In genomic region chr13:106118996-106119395, GRCh38 we compare ENCODE assay signal across 27 cellular contexts.
DNase-seq lines count a peak whose midpoint lies in the region; ATAC-seq and TF ChIP-seq lines count a peak whose summit lies in the region.
"Had no signal": no experiment of that assay in that cellular context is flagged by ENCODE, and none has a peak within 500 bp of the region (broad histone marks: within the 10 kb centered on the region; RNA-seq: fewer than 3 reads in every experiment).

No MANE protein-coding gene starts in this region.

- peaks cover 18% of the 10 kb centered on the region for H3K4me1 ChIP-seq in GM23338 (ENCODE audit: insufficient read depth)
- peaks cover 29% of the 10 kb centered on the region for H3K4me1 ChIP-seq in neural progenitor cell
- H3K4me1 ChIP-seq: left lung had no signal

- H3K9me2 ChIP-seq in GM23338 (ENCODE audit: insufficient read depth), result no peaks in the 10 kb centered on the region

- H3K27me3 Mint-ChIP-seq in GM23338 (ENCODE audit: insufficient read depth, low read depth, poor library complexity) (no peaks in the 10 kb centered on the region), MCF 10A (ENCODE audit: insufficient read depth, unreplicated experiment) (no peaks in the 10 kb centered on the region), neural progenitor cell (ENCODE audit: insufficient read depth, low read depth) (peaks cover 5% of the 10 kb centered on the region)
- H3K27me3 Mint-ChIP-seq in activated naive CD4-positive, alpha-beta T cell treated with anti-CD3 and anti-CD28 coated beads for 36 hours (ENCODE audit: low read depth), result no peaks in the 10 kb centered on the region
- H3K27me3 Mint-ChIP-seq: central memory CD8-positive, alpha-beta T cell; natural killer cell treated with Interleukin-12 subunit alpha and Interleukin-12 subunit beta and Interleukin-15 and Interleukin-18, amount 100 ng/mL, for 72 hours had no signal

- H4K20me1 ChIP-seq in GM23338 (replicated peaks; ENCODE audit: insufficient read depth) (no peaks in the 10 kb centered on the region), neural progenitor cell (ENCODE audit: low read depth) (no peaks in the 10 kb centered on the region)

- CTCF ChIA-PET in MCF 10A (lab: Yijun Ruan, JAX), result interaction anchor here (1.3 kb wide), 1 partner anchor 10 kb away, joined by 4 read pairs; no protein-coding TSS in a partner anchor
- CTCF ChIA-PET in activated naive CD4-positive, alpha-beta T cell treated with anti-CD3 and anti-CD28 coated beads for 36 hours (lab: Charles Lee), result no interaction called here

- POLR2A ChIA-PET in MCF 10A (lab: Yijun Ruan, JAX), result interaction anchor here (0.6 kb wide), 1 partner anchor 134 kb away, joined by 3 read pairs; no protein-coding TSS in a partner anchor

- H3K79me2 ChIP-seq in GM23338 (replicated peaks; ENCODE audit: insufficient read depth) (no peaks in the 10 kb centered on the region), neural progenitor cell (ENCODE audit: low read depth) (no peaks in the 10 kb centered on the region)

- H3K9me3 ChIP-seq in neural progenitor cell (ENCODE audit: low read depth), result no peaks in the 10 kb centered on the region
- H3K9me3 ChIP-seq: left lung, suprapubic skin had no signal

- DNase-seq in GM23338 (ENCODE audit: low spot score) (no peak), MCF 10A (ENCODE audit: unreplicated experiment) (no peak), fibroblast of pulmonary artery (ENCODE audit: low read depth) (peak; percentile 28), neural progenitor cell (ENCODE audit: low spot score) (no peak), NCI-H748 treated with DMSO at 0.1 percent for 48 hours (lab: John Stamatoyannopoulos, UW) (no peak)
- DNase-seq in activated effector memory CD4-positive, alpha-beta T cell treated with anti-CD3 and anti-CD28 coated beads, Interleukin-2, amount 50 U/mL, for 16 hours, result no peak
- no peak for DNase-seq in activated naive CD4-positive, alpha-beta T cell treated with anti-CD3 and anti-CD28 coated beads for 36 hours
- DNase-seq: activated CD4-positive, alpha-beta T cell treated with anti-CD3 and anti-CD28 coated beads for 1 hour; activated effector memory CD4-positive, alpha-beta T cell treated with Interleukin-2 at 50 U/mL for 16 hours; activated T-cell treated with anti-CD3 and anti-CD28 coated beads for 4 hours; DMS153; foreskin fibroblast; left lung; NCI-H1436 treated with DMSO at 0.1 percent for 48 hours; NCI-H2107; NCI-H446 treated with DMSO at 0.1 percent for 48 hours; OCI-M1; stimulated activated CD4-positive, alpha-beta T cell treated with anti-CD3 and anti-CD28 coated beads, Interleukin-15, amount 100 ng/mL, for 24 hours; stimulated activated naive CD4-positive, alpha-beta T cell had no signal

- H3F3A ChIP-seq in GM23338 (replicated peaks; ENCODE audit: low read depth) (no peaks in the 10 kb centered on the region), neural progenitor cell (ENCODE audit: low read depth) (no peaks in the 10 kb centered on the region)

- ATAC-seq in GM23338 (no peak), GM18498 (IDR thresholded peaks at IDR 0.05; ENCODE audit: unreplicated experiment) (no peak)
- ATAC-seq: left lung; natural killer cell treated with Interleukin-12 subunit alpha and Interleukin-12 subunit beta and Interleukin-15 and Interleukin-18, amount 100 ng/mL, for 72 hours; sciatic nerve had no signal

- H3K9me3 Mint-ChIP-seq in GM23338 (no peaks in the 10 kb centered on the region), MCF 10A (ENCODE audit: unreplicated experiment) (no peaks in the 10 kb centered on the region), neural progenitor cell (peaks cover 3% of the 10 kb centered on the region)
- no peaks in the 10 kb centered on the region for H3K9me3 Mint-ChIP-seq in activated naive CD4-positive, alpha-beta T cell treated with anti-CD3 and anti-CD28 coated beads for 36 hours
- H3K9me3 Mint-ChIP-seq: T-helper 1 cell treated with Interleukin-12 subunit alpha and Interleukin-12 subunit beta and Interleukin-4 antibody, amounts not matched to agents 30 μg/mL and 1 μg/mL, for 36 hours had no signal

- H3K4me3 ChIP-seq in GM23338 (no peak overlapping the region), fibroblast of pulmonary artery (replicated peaks; ENCODE audit: low read depth, low read length) (no peak overlapping the region), neural progenitor cell (no peak overlapping the region)
- H3K4me3 ChIP-seq: left lung, SK-N-MC, suprapubic skin had no signal

- H3K4me2 ChIP-seq in GM23338, result no peak overlapping the region
- no peak overlapping the region for H3K4me2 ChIP-seq in neural progenitor cell

- BruUV-seq in MCF 10A (replicated peaks; lab: Mats Ljungman, UMichigan), result no TSS peak

- H3K4me3 Mint-ChIP-seq in GM23338 (no peak overlapping the region), MCF 10A (ENCODE audit: unreplicated experiment) (no peak overlapping the region), neural progenitor cell (no peak overlapping the region)
- H3K4me3 Mint-ChIP-seq in activated naive CD4-positive, alpha-beta T cell treated with anti-CD3 and anti-CD28 coated beads for 36 hours, result no peak overlapping the region
- H3K4me3 Mint-ChIP-seq: central memory CD8-positive, alpha-beta T cell; natural killer cell treated with Interleukin-12 subunit alpha and Interleukin-12 subunit beta and Interleukin-15 and Interleukin-18, amount 100 ng/mL, for 72 hours; T-helper 1 cell treated with Interleukin-12 subunit alpha and Interleukin-12 subunit beta and Interleukin-4 antibody, amounts not matched to agents 30 μg/mL and 1 μg/mL, for 36 hours had no signal

- H3K27ac ChIP-seq in GM23338 (ENCODE audit: low read depth) (no peak overlapping the region), neural progenitor cell (no peak overlapping the region)
- H3K27ac ChIP-seq: epithelial cell of prostate, left lung, SK-N-MC, suprapubic skin had no signal

- H3K27ac Mint-ChIP-seq in GM23338 (no peak overlapping the region), MCF 10A (ENCODE audit: low read depth, unreplicated experiment) (peak overlapping the region; percentile 8), neural progenitor cell (peak overlapping the region; percentile 91)
- H3K27ac Mint-ChIP-seq in activated naive CD4-positive, alpha-beta T cell treated with anti-CD3 and anti-CD28 coated beads for 36 hours, result no peak overlapping the region
- H3K27ac Mint-ChIP-seq: natural killer cell treated with Interleukin-12 subunit alpha and Interleukin-12 subunit beta and Interleukin-15 and Interleukin-18, amount 100 ng/mL, for 72 hours; T-helper 1 cell treated with Interleukin-12 subunit alpha and Interleukin-12 subunit beta and Interleukin-4 antibody, amounts not matched to agents 30 μg/mL and 1 μg/mL, for 36 hours had no signal

- H2AFZ ChIP-seq in GM23338, result peak overlapping the region; percentile 49; the same call in 1 of the 2 replicates
- peak overlapping the region; percentile 63 for H2AFZ ChIP-seq in neural progenitor cell (replicated peaks)

- no peaks in the 10 kb centered on the region for H3K36me3 Mint-ChIP-seq in GM23338 (ENCODE audit: low read depth)
- H3K36me3 Mint-ChIP-seq in MCF 10A (ENCODE audit: insufficient read depth, unreplicated experiment), result no peaks in the 10 kb centered on the region
- H3K36me3 Mint-ChIP-seq in neural progenitor cell, result peaks cover 2% of the 10 kb centered on the region
- H3K36me3 Mint-ChIP-seq in activated naive CD4-positive, alpha-beta T cell treated with anti-CD3 and anti-CD28 coated beads for 36 hours (ENCODE audit: low read depth), result no peaks in the 10 kb centered on the region
- H3K36me3 Mint-ChIP-seq: natural killer cell treated with Interleukin-12 subunit alpha and Interleukin-12 subunit beta and Interleukin-15 and Interleukin-18, amount 100 ng/mL, for 72 hours had no signal

- intact Hi-C loops in MCF 10A (cut with micrococcal nuclease), result no loop called here
- intact Hi-C loops in activated naive CD4-positive, alpha-beta T cell treated with anti-CD3 and anti-CD28 coated beads for 36 hours (cut with micrococcal nuclease), result no loop called here

- H3K27me3 ChIP-seq in GM23338 (ENCODE audit: insufficient read depth) (no peaks in the 10 kb centered on the region), neural progenitor cell (no peaks in the 10 kb centered on the region)
- H3K27me3 ChIP-seq: left lung, suprapubic skin had no signal

- H3K4me1 Mint-ChIP-seq in GM23338 (peaks cover 18% of the 10 kb centered on the region), MCF 10A (ENCODE audit: insufficient read depth, unreplicated experiment) (peaks cover 23% of the 10 kb centered on the region), neural progenitor cell (peaks cover 22% of the 10 kb centered on the region)
- H3K4me1 Mint-ChIP-seq in activated naive CD4-positive, alpha-beta T cell treated with anti-CD3 and anti-CD28 coated beads for 36 hours (ENCODE audit: low read depth), result no peaks in the 10 kb centered on the region
- H3K4me1 Mint-ChIP-seq: central memory CD8-positive, alpha-beta T cell had no signal

- no peaks in the 10 kb centered on the region for H3K36me3 ChIP-seq in GM23338 (ENCODE audit: insufficient read depth)
- no peaks in the 10 kb centered on the region for H3K36me3 ChIP-seq in neural progenitor cell
- H3K36me3 ChIP-seq: left lung, suprapubic skin had no signal

- H3K9ac ChIP-seq in neural progenitor cell, result no peak overlapping the region

- TF ChIP-seq CTCF in GM23338 (conservative IDR thresholded peaks at IDR 0.05; ENCODE audit: low read depth in 2 of 2) (no peak), MCF 10A (IDR thresholded peaks at IDR 0.05; ENCODE audit: unreplicated experiment) (no peak), fibroblast of pulmonary artery (IDR thresholded peaks at IDR 0.05; ENCODE audit: low read length, missing control alignments) (no peak), neural progenitor cell (IDR thresholded peaks at IDR 0.05) (no peak)

TF ChIP-seq in GM23338, 12 proteins besides CTCF, POLR2A, EP300 and RAD21 (continues in another document):
- TF ChIP-seq ZNF114 (CRISPR knock-in tag; IDR thresholded peaks at IDR 0.05) (no peak), JUNB (IDR thresholded peaks at IDR 0.05; ENCODE audit: unreplicated experiment) (no peak), ZNF331 (CRISPR knock-in tag; IDR thresholded peaks at IDR 0.05; ENCODE audit: low read depth) (no peak)

Comparison
In these comparisons a context has a peak if more than half of its experiments do, and no peak if none do; other contexts are left out.
1. H3K27ac Mint-ChIP-seq: peak in MCF 10A (single experiment) and neural progenitor cell (single experiment); none in GM23338 (single experiment) and activated naive CD4-positive, alpha-beta T cell treated with anti-CD3 and anti-CD28 coated beads for 36 hours (single experiment).